Comparison of ENCODE assay signal across 8 cellular contexts in genomic region chr16:57185446-57185944, GRCh38. TPM values are rescaled to one million over a fixed set of nuclear protein-coding genes. Genes with fewer than 3 reads are reported as not detected.
DNase-seq lines count a peak whose midpoint lies in the region; TF ChIP-seq lines count a peak whose summit lies in the region.

No MANE protein-coding gene starts in this region.

- H3K36me3 ChIP-seq in H7 (replicated peaks; ENCODE audit: control insufficient read depth, insufficient read depth, low read length) (no peaks in the 10 kb centered on the region), hepatocyte (replicated peaks; ENCODE audit: insufficient read depth, low read depth) (no peaks in the 10 kb centered on the region)

- peak overlapping the region; percentile 91 for H3K4me2 ChIP-seq in hepatocyte

- WGBS in hepatocyte (ENCODE audit: low lambda C conversion rate, missing lambda C conversion rate) = under 1% methylated on average over 37 of the region's 37 CpGs

- TF ChIP-seq CTCF in astrocyte of the cerebellum (IDR thresholded peaks at IDR 0.05; ENCODE audit: low read depth, low read length, missing control alignments) (no peak), hepatocyte (IDR thresholded peaks at IDR 0.05; ENCODE audit: poor library complexity) (no peak), retinal pigment epithelial cell (conservative IDR thresholded peaks at IDR 0.05; ENCODE audit: low read depth, low read length) (no peak)

- H4K20me1 ChIP-seq in hepatocyte (ENCODE audit: insufficient read depth, poor library complexity, severe bottlenecking) = peaks cover 23% of the 10 kb centered on the region

- peaks cover 21% of the 10 kb centered on the region for H3K4me1 ChIP-seq in hepatocyte (ENCODE audit: insufficient read depth)

- H2AFZ ChIP-seq in hepatocyte = peak overlapping the region; percentile 64

- H3K4me3 ChIP-seq in H7 (ENCODE audit: insufficient read depth, low read depth, low read length) (peak overlapping the region; percentile 84), astrocyte of the cerebellum (ENCODE audit: low read depth, low read length) (peak overlapping the region; percentile 82), hepatocyte (peak overlapping the region; percentile 42), retinal pigment epithelial cell (ENCODE audit: low read length) (peak overlapping the region; percentile 93)

- H3K9me3 ChIP-seq in hepatocyte (ENCODE audit: low read depth) = no peaks in the 10 kb centered on the region

- H3K9me2 ChIP-seq in hepatocyte (replicated peaks; ENCODE audit: insufficient read depth) = no peaks in the 10 kb centered on the region

- H3K79me2 ChIP-seq in hepatocyte = peaks cover 88% of the 10 kb centered on the region

- H3K27ac ChIP-seq in hepatocyte = peak overlapping the region; percentile 92

- DNase-seq in stimulated activated CD4-positive, alpha-beta T cell treated with anti-CD3 and anti-CD28 coated beads, Interleukin-12 subunit alpha, Interleukin-12 subunit beta, amount 100 ng/mL, for 48 hours (ENCODE audit: low read depth in 2 of 3, low spot score in 1 of 3) = peak in 2 of 3 donors; percentile 14 to 21
- DNase-seq in stimulated activated CD4-positive, alpha-beta T cell treated with anti-CD3 and anti-CD28 coated beads, Interleukin-12 subunit alpha, Interleukin-12 subunit beta, amount 100 ng/mL, for 4 hours = no peak
- DNase-seq in H7 (peak; percentile 74), LoVo (ENCODE audit: low spot score) (peak; percentile 50), astrocyte of the cerebellum (ENCODE audit: low read depth) (no peak), hepatocyte (ENCODE audit: low spot score) (peak; percentile 67), retinal pigment epithelial cell (ENCODE audit: low read depth) (no peak), SIG-M5 treated with dmso at 0.1 percent for 504 hours (lab: John Stamatoyannopoulos, UW; ENCODE audit: unreplicated experiment) (no peak)

- H3K27me3 ChIP-seq in H7 (ENCODE audit: control insufficient read depth, insufficient read depth, low read length) = no peaks in the 10 kb centered on the region; the same call in 1 of the 2 replicates
- H3K27me3 ChIP-seq in hepatocyte = no peaks in the 10 kb centered on the region

- in situ Hi-C loops in astrocyte of the cerebellum (cut with HindIII; ENCODE audit: low sequenced_read_pairs) = no loop called here

RNA-seq across cellular contexts. Expression of gene PSME3IP1, which starts 0.3 kb away (rescaled TPM):
- 60.9 and 63.3 TPM in 2 replicates for total RNA-seq in H7 (2014; rRNA removed; shearing (Covaris generic))
- total RNA-seq in hepatocyte = 73.2 and 79.7 TPM in 2 replicates
- 62.6 and 64.2 TPM in 2 replicates for polyA plus RNA-seq in hepatocyte

RNA-seq across cellular contexts. Expression of gene RSPRY1, which starts 0.6 kb away (rescaled TPM):
- total RNA-seq in H7 (2014; rRNA removed; shearing (Covaris generic)) = 31.0 and 49.8 TPM in 2 replicates
- 52.7 and 57.5 TPM in 2 replicates for total RNA-seq in hepatocyte
- 42.3 and 52.7 TPM in 2 replicates for polyA plus RNA-seq in hepatocyte

RNA-seq across cellular contexts. Expression of gene ARL2BP, which starts 59.6 kb away (rescaled TPM):
- 27.7 and 28.3 TPM in 2 replicates for total RNA-seq in H7 (2014; rRNA removed; shearing (Covaris generic))
- total RNA-seq in hepatocyte = 92.6 and 105 TPM in 2 replicates
- polyA plus RNA-seq in hepatocyte = 102 and 104 TPM in 2 replicates

Comparison
In these comparisons a context has a peak if more than half of its experiments do, and no peak if none do; other contexts are left out.
1. DNase-seq: peak in stimulated activated CD4-positive, alpha-beta T cell treated with anti-CD3 and anti-CD28 coated beads, Interleukin-12 subunit alpha, Interleukin-12 subunit beta, amount 100 ng/mL, for 48 hours (2 of 3), H7 (single experiment), LoVo (single experiment) and hepatocyte (single experiment); none in stimulated activated CD4-positive, alpha-beta T cell treated with anti-CD3 and anti-CD28 coated beads, Interleukin-12 subunit alpha, Interleukin-12 subunit beta, amount 100 ng/mL, for 4 hours (single experiment), astrocyte of the cerebellum (single experiment), retinal pigment epithelial cell (single experiment) and SIG-M5 treated with dmso at 0.1 percent for 504 hours (single experiment).
2. H3K4me3 ChIP-seq: peak in every context shown above with its lines; median percentile 93 in retinal pigment epithelial cell; 84 in H7; 82 in astrocyte of the cerebellum; 42 in hepatocyte.